Comparison of ENCODE assay signal across 1 cellular context in genomic region chr4:62806786-62807185, GRCh38.
TF ChIP-seq lines count a peak whose summit lies in the region.

No MANE protein-coding gene starts in this region.

TF ChIP-seq in HepG2, 621 proteins besides CTCF, POLR2A, EP300 and RAD21 (continued from another document):
- TF ChIP-seq ELK4 (CRISPR knock-in tag; IDR thresholded peaks at IDR 0.05; ENCODE audit: borderline replicate concordance) (no peak), CBX1 (IDR thresholded peaks at IDR 0.05; ENCODE audit: low read depth) (no peak), NPAS2 (CRISPR knock-in tag; IDR thresholded peaks at IDR 0.05; ENCODE audit: borderline replicate concordance) (no peak), NFAT5 (CRISPR knock-in tag; IDR thresholded peaks at IDR 0.05) (no peak), AGO2 (optimal IDR thresholded peaks at IDR 0.05; ENCODE audit: low read depth, low read length) (no peak)
TF ChIP-seq in HepG2: peak in this region for 0.
